ENCODE assay signal across 1 cellular context in the genomic region with DNA sequence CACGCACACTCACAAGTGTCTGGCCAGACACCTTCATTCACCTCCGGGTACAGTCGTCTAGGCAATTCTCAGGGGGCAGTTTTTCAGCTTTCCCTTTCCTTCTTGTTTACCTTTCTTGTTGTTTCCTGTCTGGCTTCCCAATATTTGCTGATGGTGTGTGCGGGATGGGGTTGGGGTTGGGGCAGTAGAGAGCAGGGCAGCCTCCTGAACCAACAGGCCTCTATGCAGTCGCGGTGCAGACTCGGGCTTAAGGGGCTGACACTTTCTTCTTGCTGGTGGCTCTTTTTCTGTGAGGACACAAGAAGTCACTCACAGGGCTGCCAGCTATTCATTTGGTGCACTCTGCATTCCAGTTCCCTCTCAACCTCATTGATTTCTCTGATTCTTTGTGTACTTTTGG.
TF ChIP-seq lines count a peak whose summit lies in the region.

No MANE protein-coding gene starts in this region.

TF ChIP-seq in HepG2, 621 proteins besides CTCF, POLR2A, EP300 and RAD21 (continued from another document):
- TF ChIP-seq FOXP1 (IDR thresholded peaks at IDR 0.05) (no peak), FOXP1 (CRISPR knock-in tag; IDR thresholded peaks at IDR 0.05) (no peak), ZNF451 (CRISPR knock-in tag; IDR thresholded peaks at IDR 0.05) (no peak), HOXA9 (CRISPR knock-in tag; IDR thresholded peaks at IDR 0.05; ENCODE audit: borderline replicate concordance) (no peak), ZNF615 (CRISPR knock-in tag; IDR thresholded peaks at IDR 0.05; ENCODE audit: borderline replicate concordance) (no peak)
- TF ChIP-seq, protein P1, sequence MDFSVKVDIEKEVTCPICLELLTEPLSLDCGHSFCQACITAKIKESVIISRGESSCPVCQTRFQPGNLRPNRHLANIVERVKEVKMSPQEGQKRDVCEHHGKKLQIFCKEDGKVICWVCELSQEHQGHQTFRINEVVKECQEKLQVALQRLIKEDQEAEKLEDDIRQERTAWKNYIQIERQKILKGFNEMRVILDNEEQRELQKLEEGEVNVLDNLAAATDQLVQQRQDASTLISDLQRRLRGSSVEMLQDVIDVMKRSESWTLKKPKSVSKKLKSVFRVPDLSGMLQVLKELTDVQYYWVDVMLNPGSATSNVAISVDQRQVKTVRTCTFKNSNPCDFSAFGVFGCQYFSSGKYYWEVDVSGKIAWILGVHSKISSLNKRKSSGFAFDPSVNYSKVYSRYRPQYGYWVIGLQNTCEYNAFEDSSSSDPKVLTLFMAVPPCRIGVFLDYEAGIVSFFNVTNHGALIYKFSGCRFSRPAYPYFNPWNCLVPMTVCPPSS (IDR thresholded peaks at IDR 0.05), result no peak
- TF ChIP-seq, protein P2, sequence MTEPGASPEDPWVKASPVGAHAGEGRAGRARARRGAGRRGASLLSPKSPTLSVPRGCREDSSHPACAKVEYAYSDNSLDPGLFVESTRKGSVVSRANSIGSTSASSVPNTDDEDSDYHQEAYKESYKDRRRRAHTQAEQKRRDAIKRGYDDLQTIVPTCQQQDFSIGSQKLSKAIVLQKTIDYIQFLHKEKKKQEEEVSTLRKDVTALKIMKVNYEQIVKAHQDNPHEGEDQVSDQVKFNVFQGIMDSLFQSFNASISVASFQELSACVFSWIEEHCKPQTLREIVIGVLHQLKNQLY (CRISPR knock-in tag; IDR thresholded peaks at IDR 0.05), result no peak
- TF ChIP-seq, protein P3, sequence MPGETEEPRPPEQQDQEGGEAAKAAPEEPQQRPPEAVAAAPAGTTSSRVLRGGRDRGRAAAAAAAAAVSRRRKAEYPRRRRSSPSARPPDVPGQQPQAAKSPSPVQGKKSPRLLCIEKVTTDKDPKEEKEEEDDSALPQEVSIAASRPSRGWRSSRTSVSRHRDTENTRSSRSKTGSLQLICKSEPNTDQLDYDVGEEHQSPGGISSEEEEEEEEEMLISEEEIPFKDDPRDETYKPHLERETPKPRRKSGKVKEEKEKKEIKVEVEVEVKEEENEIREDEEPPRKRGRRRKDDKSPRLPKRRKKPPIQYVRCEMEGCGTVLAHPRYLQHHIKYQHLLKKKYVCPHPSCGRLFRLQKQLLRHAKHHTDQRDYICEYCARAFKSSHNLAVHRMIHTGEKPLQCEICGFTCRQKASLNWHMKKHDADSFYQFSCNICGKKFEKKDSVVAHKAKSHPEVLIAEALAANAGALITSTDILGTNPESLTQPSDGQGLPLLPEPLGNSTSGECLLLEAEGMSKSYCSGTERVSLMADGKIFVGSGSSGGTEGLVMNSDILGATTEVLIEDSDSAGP (CRISPR knock-in tag; IDR thresholded peaks at IDR 0.05; ENCODE audit: borderline replicate concordance), result no peak
TF ChIP-seq in HepG2: peak in this region for 0.
